ENCODE assay signal across 13 cellular contexts in the genomic region with DNA sequence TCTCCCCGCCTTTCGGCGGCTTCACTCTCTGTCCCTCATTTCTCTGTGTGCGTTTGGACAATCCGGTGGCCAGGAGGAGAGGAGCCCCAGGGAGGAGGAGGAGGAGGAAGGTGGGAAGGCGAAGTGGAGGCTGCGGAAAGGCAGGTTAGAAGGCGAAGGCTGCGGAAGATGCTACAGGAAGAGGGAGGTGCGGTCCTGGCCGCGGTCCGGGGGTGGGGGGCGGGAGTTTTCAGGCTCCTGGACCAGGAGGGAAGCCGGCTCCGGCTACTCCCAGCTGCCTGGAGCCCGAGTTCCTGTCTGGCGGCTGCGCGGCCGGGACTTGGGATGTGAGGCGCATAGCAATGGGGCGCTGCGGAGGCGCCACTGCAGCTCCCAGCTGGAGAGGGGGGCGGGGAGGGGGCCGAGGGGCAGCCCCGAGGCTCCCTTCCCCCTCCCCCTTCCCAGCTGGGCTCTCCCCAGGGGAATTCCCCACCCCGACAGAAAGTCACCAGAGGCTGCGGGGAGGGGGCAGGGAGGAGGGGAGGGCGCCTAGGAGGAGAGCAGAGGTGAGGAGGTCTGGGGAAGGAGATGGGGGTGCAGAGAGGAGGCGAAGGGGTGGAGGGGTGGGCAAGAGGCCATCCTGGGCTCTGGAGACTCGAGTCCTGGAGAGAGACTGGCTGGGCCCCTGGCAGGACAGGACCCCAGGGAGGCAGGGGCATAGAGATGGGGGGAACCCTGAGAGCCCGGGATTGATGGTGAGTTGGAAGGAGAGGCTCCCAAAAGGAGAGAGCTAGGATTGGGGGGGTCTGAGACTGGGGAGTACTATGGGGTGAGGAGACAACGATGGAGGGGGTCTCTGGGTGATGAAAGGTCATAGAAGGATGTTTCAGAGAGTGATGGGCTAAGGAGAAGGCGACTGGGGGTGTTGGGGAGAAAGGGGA. TPM values are rescaled to one million over a fixed set of nuclear protein-coding genes. Genes with fewer than 3 reads are reported as not detected.
A peak's percentile ranks its signal among the peaks of the same experiment; 100 is the strongest.
DNase-seq lines count a peak whose midpoint lies in the region; ATAC-seq lines count a peak whose summit lies in the region.
"Had no signal": no experiment of that assay in that cellular context is flagged by ENCODE, and none has a peak within 500 bp of the region (broad histone marks: within the 10 kb centered on the region; RNA-seq: fewer than 3 reads in every experiment).

No MANE protein-coding gene starts in this region.

- H3K4me3 Mint-ChIP-seq in naive B cell: peak overlapping the region in 5 of 8 donors; percentile 22 to 81 (median 71)
- H3K4me3 Mint-ChIP-seq: HFFc6, natural killer cell had no signal

- peaks cover 0 to 21% of the 10 kb centered on the region in 2 donors for H3K36me3 Mint-ChIP-seq in naive B cell
- H3K36me3 Mint-ChIP-seq: CD8-positive, alpha-beta memory T cell; natural killer cell had no signal

- peaks cover 33 to 78% (median 76%) of the 10 kb centered on the region in 3 donors for H3K27me3 Mint-ChIP-seq in naive B cell

- peak; percentile 4 for DNase-seq in stimulated activated CD8-positive, alpha-beta memory T cell treated with anti-CD3 and anti-CD28 coated beads, Interleukin-12 subunit alpha, Interleukin-12 subunit beta, amount 100 ng/mL, for 4 hours (ENCODE audit: low read depth)
- no peak for DNase-seq in stimulated activated CD8-positive, alpha-beta memory T cell treated with anti-CD3 and anti-CD28 coated beads, Interleukin-4, amount 100 ng/mL, for 48 hours
- DNase-seq in naive B cell (no peak), SHP77 treated with DMSO at 0.1 percent for 48 hours (lab: John Stamatoyannopoulos, UW) (no peak), kidney tubule cell (ENCODE audit: low spot score) (no peak)
- DNase-seq: activated CD4-positive, CD25-positive, alpha-beta regulatory T cell; heart right ventricle; HFFc6; natural killer cell had no signal

- peaks cover 0 to 3% (median 0%) of the 10 kb centered on the region in 7 donors for H3K9me3 Mint-ChIP-seq in naive B cell
- H3K9me3 Mint-ChIP-seq: CD8-positive, alpha-beta memory T cell; HFFc6; natural killer cell had no signal

- H3K27ac Mint-ChIP-seq in naive B cell: peak overlapping the region in 1 of 6 donors; percentile 85
- H3K27ac Mint-ChIP-seq: CD8-positive, alpha-beta memory T cell; HFFc6 had no signal

- peaks cover 19 to 24% (median 22%) of the 10 kb centered on the region in 3 donors for H3K4me1 Mint-ChIP-seq in naive B cell

- H3K27ac ChIP-seq in angular gyrus (ENCODE audit: low read depth, low read length): peak overlapping the region; percentile 72
- H3K27ac ChIP-seq: heart right ventricle had no signal

- ATAC-seq in naive B cell (ENCODE audit: low read depth in 2 of 2) (peak in 1 of 2 donors; percentile 23), HG03565 (IDR thresholded peaks at IDR 0.05; ENCODE audit: unreplicated experiment) (no peak), GM19351 (IDR thresholded peaks at IDR 0.05; ENCODE audit: unreplicated experiment) (no peak)

RNA-seq across cellular contexts. Expression of gene LRRC4B, which starts 2.0 kb away (rescaled TPM):
- polyA plus RNA-seq in naive B cell (ENCODE audit: low read depth in 6 of 6): under 1 TPM in 1 of 6 donors, not detected in 5; 0.10 TPM
- polyA plus RNA-seq: CD8-positive, alpha-beta memory T cell had no signal

RNA-seq across cellular contexts. Expression of gene ASPDH, which starts 52.5 kb away (rescaled TPM):
- not detected for polyA plus RNA-seq in naive B cell (ENCODE audit: low read depth in 6 of 6)
- polyA plus RNA-seq: CD8-positive, alpha-beta memory T cell; heart right ventricle had no signal

RNA-seq across cellular contexts. Expression of gene JOSD2, which starts 55.3 kb away (rescaled TPM):
- polyA plus RNA-seq in naive B cell (ENCODE audit: low read depth in 6 of 6): 10 to 100 TPM in 5 of 6 donors, 1 to 10 TPM in 1; 9.8 to 20.7 (median 12.2) TPM
